In genomic region chr10:6580279-6581029, GRCh38 we compare ENCODE assay signal across 8 cellular contexts. TPM values are rescaled to one million over a fixed set of nuclear protein-coding genes. Genes with fewer than 3 reads are reported as not detected.
DNase-seq lines count a peak whose midpoint lies in the region; ATAC-seq, FAIRE-seq and TF ChIP-seq lines count a peak whose summit lies in the region.

No MANE protein-coding gene starts in this region.

- no peak for FAIRE-seq in kidney (lab: Jason Lieb, UNC)

- DNase-seq in EL (peak; percentile 62), cerebellar cortex (ENCODE audit: low spot score) (peak; percentile 15), kidney (peak; percentile 90), T1000 (lab: John Stamatoyannopoulos, UW) (no peak)
- peak; percentile 91 for DNase-seq in stimulated activated CD4-positive, alpha-beta T cell treated with anti-CD3 and anti-CD28 coated beads, Interleukin-15, amount 100 ng/mL, for 24 hours

- peak overlapping the region; percentile 85 for H3K9ac ChIP-seq in kidney (ENCODE audit: low read length in 2 of 2)

- H3K27ac ChIP-seq in KOPT-K1 (ENCODE audit: low read depth, low read length, poor library complexity, severe bottlenecking) = peak overlapping the region; percentile 99
- H3K27ac ChIP-seq in kidney (ENCODE audit: low read depth in 2 of 2, low read length in 2 of 2) = peak overlapping the region; percentile 51 to 77

- ATAC-seq in GM21619 (IDR thresholded peaks at IDR 0.05; ENCODE audit: unreplicated experiment) = peak; percentile 91
- ATAC-seq in activated CD4-positive, CD25-positive, alpha-beta regulatory T cell treated with anti-CD3 and anti-CD28 coated beads, Interleukin-2, amount 50 U/mL, for 24 hours = peak; percentile 75 to 80

- no peaks in the 10 kb centered on the region for H3K4me1 ChIP-seq in kidney (ENCODE audit: control insufficient read depth in 1 of 2, insufficient read depth in 1 of 2, low read depth in 1 of 2, low read length in 2 of 2)

- H3K4me3 ChIP-seq in kidney (ENCODE audit: low read length in 2 of 2) = peak overlapping the region; percentile 71 to 77

- H3K36me3 ChIP-seq in KOPT-K1 (ENCODE audit: insufficient read depth, low read length) = peaks cover 29% of the 10 kb centered on the region
- H3K36me3 ChIP-seq in kidney (ENCODE audit: control insufficient read depth in 1 of 2, insufficient read depth in 2 of 2, low read length in 2 of 2) = no peaks in the 10 kb centered on the region

- intact Hi-C loops in kidney (cut with DNase I) = no loop called here

- TF ChIP-seq CTCF in kidney (IDR thresholded peaks at IDR 0.05; ENCODE audit: borderline replicate concordance, extremely low read depth, insufficient read depth) = peak; percentile 57

- no peaks in the 10 kb centered on the region for H3K9me3 ChIP-seq in KOPT-K1 (ENCODE audit: insufficient read depth, low read length, poor library complexity, severe bottlenecking)
- H3K9me3 ChIP-seq in kidney (ENCODE audit: control insufficient read depth in 1 of 2, low read length in 2 of 2) = no peaks in the 10 kb centered on the region

RNA-seq across cellular contexts. Expression of gene PRKCQ, which starts 0.4 kb away (rescaled TPM):
- total RNA-seq in kidney = 17.5 TPM
- polyA plus RNA-seq in kidney (ENCODE audit: insufficient read depth, low read depth, low replicate concordance) = 6.1 TPM
